In the genomic region with DNA sequence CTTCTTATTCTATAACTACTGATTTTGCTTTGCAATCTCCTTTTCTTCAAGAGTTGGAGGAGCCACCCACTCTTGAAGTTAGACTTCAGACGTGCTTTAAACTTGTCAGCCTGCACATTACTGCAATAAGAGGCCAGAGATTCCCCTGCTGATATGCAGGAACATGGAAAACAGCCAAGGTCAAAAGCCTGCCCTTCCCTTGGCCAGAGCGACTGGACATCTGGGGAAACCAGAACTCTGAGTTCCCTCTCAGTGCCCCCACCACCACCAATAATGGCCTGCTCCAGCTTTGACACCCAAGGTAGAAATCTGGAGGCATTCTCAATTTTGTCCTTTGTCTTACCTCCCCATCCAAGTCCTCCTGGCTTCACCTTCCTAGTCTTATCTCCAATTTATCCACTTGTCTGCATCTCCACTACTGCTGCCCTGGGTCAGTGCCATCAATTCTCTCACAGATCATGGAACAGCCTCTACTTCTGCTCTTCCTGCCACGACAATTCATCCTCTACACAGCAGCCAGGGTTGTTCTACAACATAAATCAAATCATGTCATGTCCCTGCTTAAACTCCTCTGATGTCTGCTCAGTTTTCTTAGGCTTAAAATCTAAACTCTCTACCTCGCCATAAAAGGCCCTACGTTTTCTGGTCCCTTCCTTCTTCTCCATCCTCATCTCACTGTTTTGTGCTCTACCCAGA, we compare ENCODE assay signal across 16 cellular contexts.
A peak's percentile ranks its signal among the peaks of the same experiment; 100 is the strongest.
DNase-seq lines count a peak whose midpoint lies in the region; ATAC-seq and TF ChIP-seq lines count a peak whose summit lies in the region.
"Had no signal": no experiment of that assay in that cellular context is flagged by ENCODE, and none has a peak within 500 bp of the region (broad histone marks: within the 10 kb centered on the region; RNA-seq: fewer than 3 reads in every experiment).

No MANE protein-coding gene starts in this region.

- DNase-seq in LNCaP clone FGC (ENCODE audit: low read depth) = peak; percentile 36
- DNase-seq in amniotic epithelial cell (ENCODE audit: low read depth) = peak; percentile 33
- peak; percentile 30 for DNase-seq in left kidney (ENCODE audit: low read depth, low spot score)
- no peak for DNase-seq in sciatic nerve (ENCODE audit: low spot score)
- no peak for DNase-seq in HCEC 1CT
- no peak for DNase-seq in activated CD8-positive, alpha-beta memory T cell treated with anti-CD3 and anti-CD28 coated beads, Interleukin-2, amount 50 U/mL, for 4 hours
- no peak for DNase-seq in NCI-H748 treated with DMSO at 0.1 percent for 48 hours (lab: John Stamatoyannopoulos, UW)
- DNase-seq in ascending aorta (ENCODE audit: low spot score in 2 of 2) = no peak
- DNase-seq: Calu3; CD8-positive, alpha-beta T cell; DMS53; DND-41; EL had no signal

- no peaks in the 10 kb centered on the region for H3K9me3 ChIP-seq in ascending aorta
- H3K9me3 ChIP-seq: BLaER1 treated with 17β-estradiol and CSF1 and Interleukin-3, amounts not matched to agents 10 nM and 100 nM; HAP-1 had no signal

- peak; percentile 72 for ATAC-seq in sciatic nerve
- ATAC-seq: CD8-positive, alpha-beta T cell; GM12878 had no signal

- H3K27me3 ChIP-seq in ascending aorta = no peaks in the 10 kb centered on the region
- H3K27me3 ChIP-seq: BLaER1 treated with 17β-estradiol and CSF1 and Interleukin-3, amounts not matched to agents 10 nM and 100 nM had no signal

- no peak for TF ChIP-seq CTCF in LNCaP clone FGC (IDR thresholded peaks at IDR 0.05; ENCODE audit: control insufficient read depth, extremely low read depth, insufficient read depth)
- TF ChIP-seq CTCF in ascending aorta (IDR thresholded peaks at IDR 0.05) = no peak

- no peaks in the 10 kb centered on the region for H3K4me1 ChIP-seq in ascending aorta
- H3K4me1 ChIP-seq: BLaER1 treated with 17β-estradiol and CSF1 and Interleukin-3, amounts not matched to agents 10 nM and 100 nM had no signal

- H3K27ac ChIP-seq in ascending aorta = no peak overlapping the region
- H3K27ac ChIP-seq: BLaER1 treated with 17β-estradiol and CSF1 and Interleukin-3, amounts not matched to agents 10 nM and 100 nM had no signal

- H3K36me3 ChIP-seq in ascending aorta = no peaks in the 10 kb centered on the region
- H3K36me3 ChIP-seq: BLaER1 treated with 17β-estradiol and CSF1 and Interleukin-3, amounts not matched to agents 10 nM and 100 nM; HAP-1 had no signal

- H3K4me3 ChIP-seq in LNCaP clone FGC (ENCODE audit: low read depth, low read length) = no peak overlapping the region
- H3K4me3 ChIP-seq in ascending aorta = no peak overlapping the region
- H3K4me3 ChIP-seq: BLaER1 treated with 17β-estradiol and CSF1 and Interleukin-3, amounts not matched to agents 10 nM and 100 nM; GM12878; HAP-1 had no signal

- intact Hi-C loops in sciatic nerve (cut with DNase I) = no loop called here
- intact Hi-C loops in ascending aorta (cut with DNase I) = no loop called here

Comparison
In these comparisons a context has a peak if more than half of its experiments do, and no peak if none do; other contexts are left out.
1. DNase-seq: peak in LNCaP clone FGC (single experiment), amniotic epithelial cell (single experiment) and left kidney (single experiment); none in sciatic nerve (single experiment), HCEC 1CT (single experiment), activated CD8-positive, alpha-beta memory T cell treated with anti-CD3 and anti-CD28 coated beads, Interleukin-2, amount 50 U/mL, for 4 hours (single experiment), NCI-H748 treated with DMSO at 0.1 percent for 48 hours (single experiment) and ascending aorta (0 of 2).